Comparison of ENCODE assay signal across 9 cellular contexts in the genomic region with DNA sequence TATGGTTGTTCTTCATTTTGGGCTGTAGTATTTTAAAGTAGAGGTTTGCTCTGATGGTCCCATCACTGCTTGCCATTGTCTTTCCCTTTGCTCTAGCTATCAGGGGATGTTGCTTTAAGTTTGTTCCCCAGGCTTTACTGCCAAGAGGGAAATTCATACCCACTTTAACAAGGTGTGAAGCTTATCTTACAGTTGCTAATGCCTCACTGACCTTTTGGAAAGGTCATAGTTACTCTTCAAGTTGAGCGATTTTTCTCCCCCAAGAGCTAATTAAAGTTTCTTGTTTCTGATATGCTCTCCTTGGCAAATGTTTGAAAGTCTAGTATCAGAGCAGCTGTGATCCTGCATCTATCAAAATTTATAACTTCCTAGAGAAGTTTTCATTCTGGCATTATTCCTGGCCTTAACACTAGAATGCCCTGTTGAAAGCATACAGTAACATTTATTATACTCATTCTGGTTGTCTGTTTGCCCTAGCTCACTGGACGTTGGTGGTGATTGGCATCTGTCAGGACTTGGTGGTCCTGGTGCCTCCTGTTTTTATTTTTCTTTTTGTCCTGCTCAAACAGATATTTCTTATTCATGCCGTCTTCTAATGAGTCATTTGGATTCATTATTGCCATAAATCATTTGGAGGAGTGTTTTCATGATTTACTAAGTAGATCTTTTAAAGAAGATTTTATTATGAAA. TPM values are rescaled to one million over a fixed set of nuclear protein-coding genes. Genes with fewer than 3 reads are reported as not detected.
DNase-seq lines count a peak whose midpoint lies in the region; ATAC-seq and TF ChIP-seq lines count a peak whose summit lies in the region.
"Had no signal": no experiment of that assay in that cellular context is flagged by ENCODE, and none has a peak within 500 bp of the region (broad histone marks: within the 10 kb centered on the region; RNA-seq: fewer than 3 reads in every experiment).

No MANE protein-coding gene starts in this region.

- POLR2A ChIA-PET in MCF 10A (lab: Yijun Ruan, JAX), result interaction anchor here (0.9 to 1.7 kb wide), 5 partner anchors 9 to 41 kb away, joined by 3 to 13 read pairs (median 5); a partner anchor contains a TSS

- CTCF ChIA-PET in MCF 10A (lab: Yijun Ruan, JAX), result interaction anchor here (0.9 to 1.5 kb wide), 5 partner anchors 8 to 142 kb away, joined by 3 to 5 read pairs (median 3); no protein-coding TSS in a partner anchor

- no TSS peak for BruUV-seq in MCF 10A (replicated peaks; lab: Mats Ljungman, UMichigan)

- no peak for ATAC-seq in naive B cell (ENCODE audit: low read depth in 2 of 2)

- H3K27me3 ChIP-seq in breast epithelium, result no peaks in the 10 kb centered on the region
- H3K27me3 ChIP-seq in uterus, result no peaks in the 10 kb centered on the region

- TF ChIP-seq POLR2A in breast epithelium (IDR thresholded peaks at IDR 0.05), result no peak
- TF ChIP-seq POLR2A in uterus (IDR thresholded peaks at IDR 0.05), result no peak

- H3K27me3 Mint-ChIP-seq in MCF 10A (ENCODE audit: insufficient read depth, unreplicated experiment) (no peaks in the 10 kb centered on the region), naive B cell (no peaks in the 10 kb centered on the region)

- no peak for TF ChIP-seq CTCF in MCF 10A (IDR thresholded peaks at IDR 0.05; ENCODE audit: unreplicated experiment)
- TF ChIP-seq CTCF in breast epithelium (IDR thresholded peaks at IDR 0.05), result no peak
- no peak for TF ChIP-seq CTCF in coronary artery (IDR thresholded peaks at IDR 0.05)
- no peak for TF ChIP-seq CTCF in uterus (IDR thresholded peaks at IDR 0.05)
- no peak for TF ChIP-seq CTCF in GM13976 (IDR thresholded peaks at IDR 0.05; ENCODE audit: borderline replicate concordance, control extremely low read depth, extremely low read depth, insufficient read depth, missing control alignments)

- H3K27ac Mint-ChIP-seq in MCF 10A (ENCODE audit: low read depth, unreplicated experiment) (peak overlapping the region; percentile 62), naive B cell (peak overlapping the region in 5 of 6 donors; percentile 41 to 88 (median 74))

- H3K4me3 ChIP-seq in breast epithelium (no peak overlapping the region), coronary artery (peak overlapping the region; percentile 25), uterus (no peak overlapping the region)

- intact Hi-C loops in MCF 10A (cut with micrococcal nuclease) (no loop called here), breast epithelium (cut with DNase I; ENCODE audit: low total_unique reads) (no loop called here), uterus (cut with DNase I; ENCODE audit: low total_unique reads) (no loop called here)

- H3K27ac ChIP-seq in breast epithelium (peak overlapping the region in 1 of 2 donors; percentile 48), coronary artery (peak overlapping the region; percentile 26 to 55), uterus (peak overlapping the region; percentile 12 to 53)
- H3K27ac ChIP-seq: parathyroid adenoma had no signal

- H3K36me3 Mint-ChIP-seq in MCF 10A (ENCODE audit: insufficient read depth, unreplicated experiment) (peaks cover 89% of the 10 kb centered on the region), naive B cell (peaks cover 0 to 5% of the 10 kb centered on the region in 2 donors)

- H3K36me3 ChIP-seq in breast epithelium (no peaks in the 10 kb centered on the region), uterus (no peaks in the 10 kb centered on the region)

- H3K4me1 Mint-ChIP-seq in MCF 10A (ENCODE audit: insufficient read depth, unreplicated experiment), result peaks cover 24% of the 10 kb centered on the region
- H3K4me1 Mint-ChIP-seq in naive B cell, result peaks cover 16 to 58% (median 32%) of the 10 kb centered on the region in 3 donors

- no peak for DNase-seq in MCF 10A (ENCODE audit: unreplicated experiment)
- no peak for DNase-seq in breast epithelium (ENCODE audit: low spot score in 2 of 2)
- DNase-seq in coronary artery (ENCODE audit: low spot score), result no peak
- no peak for DNase-seq in naive B cell
- DNase-seq in uterus, result no peak
- DNase-seq in nucleus accumbens (lab: John Stamatoyannopoulos, UW), result no peak
- DNase-seq in AG08396 (ENCODE audit: low spot score), result no peak
- DNase-seq in GM13976 (ENCODE audit: low spot score), result no peak

- in situ Hi-C loops in GM13976 (cut with MboI; ENCODE audit: low sequenced_read_pairs, unreplicated experiment), result no loop called here

- H3K9me3 ChIP-seq in breast epithelium (no peaks in the 10 kb centered on the region), uterus (no peaks in the 10 kb centered on the region)

- H3K9me3 Mint-ChIP-seq in MCF 10A (ENCODE audit: unreplicated experiment), result no peaks in the 10 kb centered on the region
- H3K9me3 Mint-ChIP-seq in naive B cell, result no peaks in the 10 kb centered on the region

- H3K4me1 ChIP-seq in breast epithelium, result no peaks in the 10 kb centered on the region
- H3K4me1 ChIP-seq in uterus, result no peaks in the 10 kb centered on the region

- H3K4me3 Mint-ChIP-seq in MCF 10A (ENCODE audit: unreplicated experiment) (no peak overlapping the region), naive B cell (no peak overlapping the region)

RNA-seq across cellular contexts. Expression of a gene that starts 8.1 kb away (rescaled TPM):
- 272 and 308 TPM in 2 replicates for total RNA-seq in MCF 10A (2022)
- 100 to 1,000 TPM in 2 of 3 donors, 10 to 100 TPM in 1; 95.1 to 109 (median 102) TPM for total RNA-seq in breast epithelium
- polyA plus RNA-seq in naive B cell (ENCODE audit: low read depth in 6 of 6), result 1 to 10 TPM; 1.6 to 3.8 (median 2.8) TPM
- total RNA-seq in uterus, result 100 to 1,000 TPM in 2 of 4 donors, 10 to 100 TPM in 2; 61.5 to 173 (median 97.9) TPM
